Comparison of ENCODE assay signal across 8 cellular contexts in genomic region chr15:44193651-44194396, GRCh38. TPM values are rescaled to one million over a fixed set of nuclear protein-coding genes. Genes with fewer than 3 reads are reported as not detected.
DNase-seq lines count a peak whose midpoint lies in the region; ATAC-seq and TF ChIP-seq lines count a peak whose summit lies in the region.

No MANE protein-coding gene starts in this region.

- no peaks in the 10 kb centered on the region for H3K36me3 ChIP-seq in upper lobe of left lung

- no peak overlapping the region for H3K27ac ChIP-seq in upper lobe of left lung

- TF ChIP-seq POLR2A in upper lobe of left lung (IDR thresholded peaks at IDR 0.05): no peak
- no peak for TF ChIP-seq POLR2A in GM18505 (IDR thresholded peaks at IDR 0.05; ENCODE audit: borderline replicate concordance, extremely low read depth, insufficient read depth, insufficient read length)

- H3K27me3 ChIP-seq in upper lobe of left lung: peaks cover 0 to 23% (median 19%) of the 10 kb centered on the region in 4 donors

- 8 to 12% methylated on average over 22 of the region's 22 CpGs for WGBS in upper lobe of left lung, 2 donors

- no peaks in the 10 kb centered on the region for H3K9me3 ChIP-seq in upper lobe of left lung

- peak overlapping the region in 3 of 4 donors; percentile 49 to 70 (median 51) for H3K4me3 ChIP-seq in upper lobe of left lung

- ATAC-seq in upper lobe of left lung (ENCODE audit: low FRiP score in 2 of 2) (no peak), HG03378 (IDR thresholded peaks at IDR 0.05; ENCODE audit: unreplicated experiment) (no peak), GM18505 (IDR thresholded peaks at IDR 0.05; ENCODE audit: unreplicated experiment) (no peak)

- DNase-seq in activated CD8-positive, alpha-beta memory T cell treated with anti-CD3 and anti-CD28 coated beads for 24 hours: peak; percentile 57
- no peak for DNase-seq in activated CD8-positive, alpha-beta memory T cell treated with anti-CD3 and anti-CD28 coated beads, Interleukin-2, amount 50 U/mL, for 4 hours
- peak; percentile 45 for DNase-seq in NCI-H526 treated with DMSO at 0.1 percent for 48 hours (lab: John Stamatoyannopoulos, UW)
- DNase-seq in cerebellar cortex (ENCODE audit: low spot score): peak; percentile 60
- peak; percentile 69 for DNase-seq in medulla oblongata (ENCODE audit: extremely low spot score)
- DNase-seq in upper lobe of left lung: no peak

- TF ChIP-seq CTCF in upper lobe of left lung (IDR thresholded peaks at IDR 0.05): no peak

- H3K4me1 ChIP-seq in upper lobe of left lung: peaks cover 20 to 23% (median 22%) of the 10 kb centered on the region in 4 donors

- no peak for TF ChIP-seq EP300 in upper lobe of left lung (IDR thresholded peaks at IDR 0.05)

RNA-seq across cellular contexts. Expression of gene FRMD5, which starts 1.2 kb away (rescaled TPM):
- total RNA-seq in upper lobe of left lung: 1 to 10 TPM in 2 of 6 donors, under 1 TPM in 2, not detected in 2; 0.15 to 1.3 (median 0.99) TPM

Comparison
In these comparisons a context has a peak if more than half of its experiments do, and no peak if none do; other contexts are left out.
1. DNase-seq: peak in activated CD8-positive, alpha-beta memory T cell treated with anti-CD3 and anti-CD28 coated beads for 24 hours (single experiment), NCI-H526 treated with DMSO at 0.1 percent for 48 hours (single experiment), cerebellar cortex (single experiment) and medulla oblongata (single experiment); none in activated CD8-positive, alpha-beta memory T cell treated with anti-CD3 and anti-CD28 coated beads, Interleukin-2, amount 50 U/mL, for 4 hours (single experiment) and upper lobe of left lung (0 of 2).